In the genomic region with DNA sequence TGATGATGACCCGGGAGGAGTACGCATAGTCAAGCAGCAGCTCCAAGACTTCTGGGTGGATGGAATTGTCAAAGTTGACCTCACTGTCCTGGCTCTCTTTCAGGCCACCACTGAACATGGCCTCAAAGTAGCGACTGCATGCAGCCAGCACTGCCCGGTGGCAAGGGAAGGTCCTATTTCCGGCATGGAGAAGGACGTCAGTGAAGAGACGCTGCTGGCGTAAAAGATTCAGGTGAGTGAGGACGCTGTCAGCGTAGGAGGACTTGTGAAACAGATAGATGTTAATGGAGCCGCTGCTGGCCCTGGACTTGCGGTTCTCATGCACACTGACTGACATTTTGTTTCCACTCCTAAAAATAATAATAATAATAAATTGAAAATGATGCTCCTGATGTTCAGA, we compare ENCODE assay signal across 1 cellular context.
TF ChIP-seq lines count a peak whose summit lies in the region.

No MANE protein-coding gene starts in this region.

TF ChIP-seq in GM12878, 131 proteins besides CTCF, POLR2A, EP300 and RAD21:
- TF ChIP-seq, protein P1, sequence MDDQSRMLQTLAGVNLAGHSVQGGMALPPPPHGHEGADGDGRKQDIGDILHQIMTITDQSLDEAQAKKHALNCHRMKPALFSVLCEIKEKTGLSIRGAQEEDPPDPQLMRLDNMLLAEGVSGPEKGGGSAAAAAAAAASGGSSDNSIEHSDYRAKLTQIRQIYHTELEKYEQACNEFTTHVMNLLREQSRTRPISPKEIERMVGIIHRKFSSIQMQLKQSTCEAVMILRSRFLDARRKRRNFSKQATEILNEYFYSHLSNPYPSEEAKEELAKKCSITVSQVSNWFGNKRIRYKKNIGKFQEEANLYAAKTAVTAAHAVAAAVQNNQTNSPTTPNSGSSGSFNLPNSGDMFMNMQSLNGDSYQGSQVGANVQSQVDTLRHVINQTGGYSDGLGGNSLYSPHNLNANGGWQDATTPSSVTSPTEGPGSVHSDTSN (IDR thresholded peaks at IDR 0.05; ENCODE audit: insufficient replicate concordance, low read depth, low read length), result no peak
- TF ChIP-seq, protein P2, sequence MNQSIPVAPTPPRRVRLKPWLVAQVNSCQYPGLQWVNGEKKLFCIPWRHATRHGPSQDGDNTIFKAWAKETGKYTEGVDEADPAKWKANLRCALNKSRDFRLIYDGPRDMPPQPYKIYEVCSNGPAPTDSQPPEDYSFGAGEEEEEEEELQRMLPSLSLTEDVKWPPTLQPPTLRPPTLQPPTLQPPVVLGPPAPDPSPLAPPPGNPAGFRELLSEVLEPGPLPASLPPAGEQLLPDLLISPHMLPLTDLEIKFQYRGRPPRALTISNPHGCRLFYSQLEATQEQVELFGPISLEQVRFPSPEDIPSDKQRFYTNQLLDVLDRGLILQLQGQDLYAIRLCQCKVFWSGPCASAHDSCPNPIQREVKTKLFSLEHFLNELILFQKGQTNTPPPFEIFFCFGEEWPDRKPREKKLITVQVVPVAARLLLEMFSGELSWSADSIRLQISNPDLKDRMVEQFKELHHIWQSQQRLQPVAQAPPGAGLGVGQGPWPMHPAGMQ (IDR thresholded peaks at IDR 0.05; ENCODE audit: borderline replicate concordance), result no peak
